9 cellular contexts compared by ENCODE assay signal in the genomic region with DNA sequence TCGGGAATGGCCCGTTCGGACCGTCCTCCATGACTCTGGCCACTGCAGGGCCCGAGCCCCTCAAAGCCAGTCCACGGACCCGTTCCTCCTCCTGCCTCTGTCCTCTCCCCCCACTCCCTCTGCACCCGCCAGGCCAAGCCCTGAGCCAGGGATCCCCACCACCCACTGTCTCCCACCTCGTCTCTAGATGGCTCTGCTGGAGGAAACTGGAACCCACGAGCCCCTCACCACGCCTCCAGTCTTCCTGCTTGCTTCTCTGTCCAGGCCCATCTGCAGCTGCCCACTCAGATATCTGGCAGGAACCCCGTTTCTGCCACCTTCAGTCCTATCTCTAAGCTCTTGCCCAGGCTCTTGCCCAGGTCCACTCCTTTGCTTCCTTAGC. TPM values are rescaled to one million over a fixed set of nuclear protein-coding genes. Genes with fewer than 3 reads are reported as not detected.
DNase-seq lines count a peak whose midpoint lies in the region; ATAC-seq, FAIRE-seq and TF ChIP-seq lines count a peak whose summit lies in the region.
"Had no signal": no experiment of that assay in that cellular context is flagged by ENCODE, and none has a peak within 500 bp of the region (broad histone marks: within the 10 kb centered on the region; RNA-seq: fewer than 3 reads in every experiment).

No MANE protein-coding gene starts in this region.

- H3K27ac Mint-ChIP-seq in chondrocyte (ENCODE audit: unreplicated experiment), result no peak overlapping the region

- H3K36me3 ChIP-seq in muscle layer of colon (ENCODE audit: insufficient read depth, low read length) (no peaks in the 10 kb centered on the region), prostate gland (no peaks in the 10 kb centered on the region)

- no peak for TF ChIP-seq POLR2A in prostate gland (IDR thresholded peaks at IDR 0.05)

- H3K27me3 ChIP-seq in muscle layer of colon (ENCODE audit: control insufficient read depth in 1 of 2, insufficient read depth in 2 of 2, low read length in 2 of 2) (peaks cover 6 to 33% of the 10 kb centered on the region in 2 donors), prostate gland (replicated peaks; ENCODE audit: insufficient read depth) (peaks cover 13% of the 10 kb centered on the region)

- H3K4me3 ChIP-seq in muscle layer of colon (ENCODE audit: low read depth in 1 of 2, low read length in 2 of 2) (peak overlapping the region; percentile 45 to 62), prostate gland (peak overlapping the region in 1 of 2 donors; percentile 27)

- H3K4me1 ChIP-seq in muscle layer of colon (ENCODE audit: insufficient read depth, low read length) (no peaks in the 10 kb centered on the region), prostate gland (replicated peaks) (no peaks in the 10 kb centered on the region)

- 18% methylated on average over 12 of the region's 12 CpGs for WGBS in prostate gland

- no peak overlapping the region for H3K27ac ChIP-seq in muscle layer of colon (ENCODE audit: low read depth, low read length)
- no peak overlapping the region for H3K27ac ChIP-seq in prostate gland

- FAIRE-seq in urothelium cell line (lab: Jason Lieb, UNC), result peak; percentile 88

- peaks cover 7% of the 10 kb centered on the region for H3K4me1 Mint-ChIP-seq in chondrocyte (ENCODE audit: low read depth)

- no peak for DNase-seq in Right ventricle myocardium superior
- no peak for DNase-seq in Right ventricle myocardium inferior (ENCODE audit: missing footprints)
- no peak for DNase-seq in chondrocyte (ENCODE audit: low spot score)
- DNase-seq in urothelium cell line (ENCODE audit: low spot score), result no peak
- DNase-seq in prostate gland (ENCODE audit: low spot score), result no peak
- no peak for DNase-seq in glomerular visceral epithelial cell (ENCODE audit: extremely low spot score)
- DNase-seq: occipital lobe had no signal

- H3K9me3 Mint-ChIP-seq in chondrocyte (ENCODE audit: low read depth), result no peaks in the 10 kb centered on the region

- no peaks in the 10 kb centered on the region for H3K9me3 ChIP-seq in muscle layer of colon (ENCODE audit: low read length)
- no peaks in the 10 kb centered on the region for H3K9me3 ChIP-seq in prostate gland

- H3K4me3 Mint-ChIP-seq in chondrocyte (ENCODE audit: unreplicated experiment), result peak overlapping the region; percentile 45

- no peak for TF ChIP-seq CTCF in chondrocyte (IDR thresholded peaks at IDR 0.05)
- TF ChIP-seq CTCF in prostate gland (IDR thresholded peaks at IDR 0.05), result no peak

- H3K36me3 Mint-ChIP-seq in chondrocyte (ENCODE audit: low read depth), result peaks cover 3% of the 10 kb centered on the region

- peaks cover 39% of the 10 kb centered on the region for H3K27me3 Mint-ChIP-seq in chondrocyte (ENCODE audit: low read depth)

- no peak overlapping the region for H3K9ac ChIP-seq in muscle layer of colon (ENCODE audit: low read length)

- intact Hi-C loops in Right ventricle myocardium superior (cut with DNase I), result no loop called here
- intact Hi-C loops in Right ventricle myocardium inferior (cut with DNase I), result no loop called here
- intact Hi-C loops in prostate gland (cut with DNase I), result no loop called here

- ATAC-seq in Right ventricle myocardium superior (ENCODE audit: poor library complexity) (peak; percentile 11), Right ventricle myocardium inferior (no peak), GM21619 (IDR thresholded peaks at IDR 0.05; ENCODE audit: unreplicated experiment) (no peak)

RNA-seq across cellular contexts. Expression of gene GRID2IP, which starts 24.3 kb away (rescaled TPM):
- total RNA-seq in Right ventricle myocardium superior (not detected), Right ventricle myocardium inferior (not detected), chondrocyte (0.15 to 0.20 TPM in 2 of 3 replicates, not detected in the other), prostate gland (1 to 10 TPM in 1 of 2 donors, under 1 TPM in 1; 0.73 to 2.6 TPM)

RNA-seq across cellular contexts. Expression of gene KDELR2, which starts 43.0 kb away (rescaled TPM):
- 41.3 TPM for total RNA-seq in Right ventricle myocardium superior
- 57.7 TPM for total RNA-seq in Right ventricle myocardium inferior
- 303 to 382 TPM (median 312 TPM) in 3 replicates for total RNA-seq in chondrocyte
- 100 to 1,000 TPM in 1 of 2 donors, 10 to 100 TPM in 1; 75.2 to 117 TPM for total RNA-seq in prostate gland

RNA-seq across cellular contexts. Expression of gene ZDHHC4, which starts 50.3 kb away (rescaled TPM):
- total RNA-seq in Right ventricle myocardium superior (40.8 TPM), Right ventricle myocardium inferior (39.3 TPM), chondrocyte (44.0 to 60.5 TPM (median 50.6 TPM) in 3 replicates), prostate gland (10 to 100 TPM; 69.9 to 73.3 TPM)
